In genomic region chr18:36893227-36893626, GRCh38 we compare ENCODE assay signal across 10 cellular contexts.
"Had no signal": no experiment of that assay in that cellular context is flagged by ENCODE, and none has a peak within 500 bp of the region (broad histone marks: within the 10 kb centered on the region; RNA-seq: fewer than 3 reads in every experiment).

No MANE protein-coding gene starts in this region.

- DNase-seq: GM23248, GOT3, H9, HCEC 1CT, HFFc6, IMR-90, KBM-7 had no signal

- FAIRE-seq: H54, HTR-8/SVneo had no signal

- H3K27ac ChIP-seq: GM23248, KMS-11 had no signal

- H2AFZ ChIP-seq: GM23248 had no signal

- H3K4me2 ChIP-seq: KMS-11 had no signal

- H3K4me3 ChIP-seq: GM23248 had no signal

- H3K9ac ChIP-seq: GM23248, KMS-11 had no signal
